8 cellular contexts compared by ENCODE assay signal in genomic region chr1:169106921-169107672, GRCh38. TPM values are rescaled to one million over a fixed set of nuclear protein-coding genes. Genes with fewer than 3 reads are reported as not detected.
DNase-seq lines count a peak whose midpoint lies in the region; ATAC-seq and TF ChIP-seq lines count a peak whose summit lies in the region.

No MANE protein-coding gene starts in this region.

- intact Hi-C loops in activated T-helper 2 cell treated with anti-CD3 and anti-CD28 coated beads, Interferon-gamma antibody, Interleukin-2, Interleukin-4, amounts not matched to agents 10 μg/mL and 5 μg/mL and 100 μg/mL, durations not matched to agents 14 hours and 24 hours and 36 hours (cut with micrococcal nuclease), result loop anchor here (1.0 to 10.0 kb wide), 10 partner anchors 17 to 872 kb away; partner anchors contain the start of genes BLZF1 and SLC19A2
- intact Hi-C loops in left ventricle myocardium superior (cut with micrococcal nuclease), result loop anchor here (10.0 kb wide), 1 partner anchor 502 kb away; no protein-coding TSS in a partner anchor

- H3K27me3 Mint-ChIP-seq in activated T-helper 2 cell treated with anti-CD3 and anti-CD28 coated beads, Interferon-gamma antibody, Interleukin-2, Interleukin-4, amounts not matched to agents 10 μg/mL and 5 μg/mL and 100 μg/mL, durations not matched to agents 14 hours and 24 hours and 36 hours (ENCODE audit: low read depth), result peaks cover 9% of the 10 kb centered on the region

- H3K4me1 Mint-ChIP-seq in activated T-helper 2 cell treated with anti-CD3 and anti-CD28 coated beads, Interferon-gamma antibody, Interleukin-2, Interleukin-4, amounts not matched to agents 10 μg/mL and 5 μg/mL and 100 μg/mL, durations not matched to agents 14 hours and 24 hours and 36 hours (ENCODE audit: low read depth), result peaks cover 43% of the 10 kb centered on the region

- TF ChIP-seq CTCF in retinal pigment epithelial cell (conservative IDR thresholded peaks at IDR 0.05; ENCODE audit: low read depth, low read length), result no peak

- DNase-seq in SIG-M5 treated with dmso at 0.1 percent for 504 hours (lab: John Stamatoyannopoulos, UW; ENCODE audit: unreplicated experiment), result peak; percentile 27
- no peak for DNase-seq in SIG-M5 (lab: John Stamatoyannopoulos, UW)
- peak; percentile 65 for DNase-seq in LHCN-M2 (ENCODE audit: low read depth)
- DNase-seq in activated T-helper 2 cell treated with anti-CD3 and anti-CD28 coated beads, Interferon-gamma antibody, Interleukin-2, Interleukin-4, amounts not matched to agents 10 μg/mL and 5 μg/mL and 100 μg/mL, durations not matched to agents 14 hours and 24 hours and 36 hours (ENCODE audit: low spot score), result no peak
- DNase-seq in left ventricle myocardium superior, result peak; percentile 58
- no peak for DNase-seq in retinal pigment epithelial cell (ENCODE audit: low read depth)
- DNase-seq in GM19240 (ENCODE audit: insufficient read length, low spot score), result no peak

- no peaks in the 10 kb centered on the region for H3K9me3 Mint-ChIP-seq in activated T-helper 2 cell treated with anti-CD3 and anti-CD28 coated beads, Interferon-gamma antibody, Interleukin-2, Interleukin-4, amounts not matched to agents 10 μg/mL and 5 μg/mL and 100 μg/mL, durations not matched to agents 14 hours and 24 hours and 36 hours

- ATAC-seq in left ventricle myocardium superior (peak; percentile 1), HG03139 (IDR thresholded peaks at IDR 0.05; ENCODE audit: unreplicated experiment) (no peak)

- H3K4me3 ChIP-seq in retinal pigment epithelial cell (ENCODE audit: low read length), result peak overlapping the region; percentile 100

- H3K4me3 Mint-ChIP-seq in activated T-helper 2 cell treated with anti-CD3 and anti-CD28 coated beads, Interferon-gamma antibody, Interleukin-2, Interleukin-4, amounts not matched to agents 10 μg/mL and 5 μg/mL and 100 μg/mL, durations not matched to agents 14 hours and 24 hours and 36 hours (ENCODE audit: low read depth), result peak overlapping the region; percentile 88

- H3K36me3 Mint-ChIP-seq in activated T-helper 2 cell treated with anti-CD3 and anti-CD28 coated beads, Interferon-gamma antibody, Interleukin-2, Interleukin-4, amounts not matched to agents 10 μg/mL and 5 μg/mL and 100 μg/mL, durations not matched to agents 14 hours and 24 hours and 36 hours (ENCODE audit: low read depth), result peaks cover 20% of the 10 kb centered on the region

- H3K27ac Mint-ChIP-seq in activated T-helper 2 cell treated with anti-CD3 and anti-CD28 coated beads, Interferon-gamma antibody, Interleukin-2, Interleukin-4, amounts not matched to agents 10 μg/mL and 5 μg/mL and 100 μg/mL, durations not matched to agents 14 hours and 24 hours and 36 hours, result peak overlapping the region; percentile 65

RNA-seq across cellular contexts. Expression of gene ATP1B1, which starts 0.6 kb away (rescaled TPM):
- total RNA-seq in LHCN-M2 (2014; rRNA removed), result 16.1 and 22.6 TPM in 2 replicates
- polyA plus RNA-seq in LHCN-M2 (2012), result 22.2 TPM
- total RNA-seq in activated T-helper 2 cell treated with anti-CD3 and anti-CD28 coated beads, Interferon-gamma antibody, Interleukin-2, Interleukin-4, amounts not matched to agents 10 μg/mL and 5 μg/mL and 100 μg/mL, durations not matched to agents 14 hours and 24 hours and 36 hours, result 12.6 and 13.5 TPM in 2 replicates
- total RNA-seq in left ventricle myocardium superior, result 298 TPM

Comparison
In these comparisons a context has a peak if more than half of its experiments do, and no peak if none do; other contexts are left out.
1. DNase-seq: peak in SIG-M5 treated with dmso at 0.1 percent for 504 hours (single experiment), LHCN-M2 (single experiment) and left ventricle myocardium superior (single experiment); none in SIG-M5 (single experiment), activated T-helper 2 cell treated with anti-CD3 and anti-CD28 coated beads, Interferon-gamma antibody, Interleukin-2, Interleukin-4, amounts not matched to agents 10 μg/mL and 5 μg/mL and 100 μg/mL, durations not matched to agents 14 hours and 24 hours and 36 hours (single experiment), retinal pigment epithelial cell (single experiment) and GM19240 (single experiment).
2. RNA of gene ATP1B1, which starts 0.6 kb away (total RNA-seq): 298 TPM in left ventricle myocardium superior (single experiment); 16.1 to 22.6 TPM in LHCN-M2 and 12.6 to 13.5 TPM in activated T-helper 2 cell treated with anti-CD3 and anti-CD28 coated beads, Interferon-gamma antibody, Interleukin-2, Interleukin-4, amounts not matched to agents 10 μg/mL and 5 μg/mL and 100 μg/mL, durations not matched to agents 14 hours and 24 hours and 36 hours; every median in the first group is over 10 times any median in the second.